1 cellular context compared by ENCODE assay signal in the genomic region with DNA sequence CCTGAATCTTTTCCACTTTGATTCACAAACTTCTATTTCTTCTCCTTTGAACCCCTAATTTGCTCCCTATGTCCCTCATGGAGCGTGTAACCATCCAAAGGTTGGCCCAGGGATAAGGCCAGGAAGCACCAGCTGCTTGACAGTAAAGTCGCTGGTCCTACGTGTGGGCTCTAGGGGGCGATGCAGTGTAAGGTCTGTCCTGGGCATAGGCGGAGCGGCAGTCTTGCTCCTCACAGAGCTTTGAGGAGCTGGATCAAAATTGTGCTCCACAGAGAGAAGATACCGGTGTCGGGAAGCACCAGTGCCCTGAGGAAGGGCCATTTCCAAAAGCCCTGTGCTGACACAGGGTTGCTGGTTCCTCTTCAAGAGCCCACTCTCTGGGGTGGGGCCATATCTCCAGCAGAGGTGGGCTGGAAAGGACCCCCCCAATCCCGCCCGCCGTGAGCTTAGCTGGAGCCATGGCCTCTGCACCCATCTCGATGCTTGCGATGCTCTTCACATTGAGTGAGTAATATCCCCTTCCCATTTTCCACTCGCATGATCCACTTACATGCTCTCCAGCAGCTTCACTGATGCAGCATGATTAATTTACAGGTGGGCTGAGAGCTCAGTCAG.
TF ChIP-seq lines count a peak whose summit lies in the region.

No MANE protein-coding gene starts in this region.

TF ChIP-seq in WTC11, 78 proteins besides CTCF, POLR2A, EP300 and RAD21 (continued from another document):
- TF ChIP-seq PRDM15 (CRISPR knock-in tag; IDR thresholded peaks at IDR 0.05) (no peak), USF2 (CRISPR knock-in tag; IDR thresholded peaks at IDR 0.05) (no peak)
